13 cellular contexts compared by ENCODE assay signal in the genomic region with DNA sequence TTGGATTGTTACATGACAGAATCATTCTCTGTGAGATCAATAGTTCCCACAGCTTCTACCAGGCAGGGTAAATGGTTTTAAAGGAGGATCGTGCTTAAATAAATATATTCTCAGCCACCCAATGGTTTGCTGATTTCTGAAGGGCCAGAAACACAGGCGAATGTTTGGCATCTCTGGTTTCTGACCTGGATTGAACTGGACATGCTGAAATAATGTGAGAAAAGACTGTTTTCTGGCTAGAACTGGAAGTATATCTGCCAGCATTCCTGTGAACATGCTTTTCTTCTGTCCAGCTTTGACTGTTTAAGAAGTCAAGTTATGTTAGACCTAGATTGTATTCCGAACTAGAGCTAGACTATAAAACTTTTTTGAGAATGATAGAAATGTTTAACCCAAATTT.
DNase-seq lines count a peak whose midpoint lies in the region; ATAC-seq and TF ChIP-seq lines count a peak whose summit lies in the region.
"Had no signal": no experiment of that assay in that cellular context is flagged by ENCODE, and none has a peak within 500 bp of the region (broad histone marks: within the 10 kb centered on the region; RNA-seq: fewer than 3 reads in every experiment).

No MANE protein-coding gene starts in this region.

- no peaks in the 10 kb centered on the region for H3K9me3 ChIP-seq in muscle layer of colon (ENCODE audit: low read length)
- H3K9me3 ChIP-seq in tibial artery: no peaks in the 10 kb centered on the region

- H3K9ac ChIP-seq in muscle layer of colon (ENCODE audit: low read length): no peak overlapping the region

- in situ Hi-C loops in G401 (cut with HindIII; ENCODE audit: low sequenced_read_pairs): no loop called here

- H3K4me1 ChIP-seq in muscle layer of colon (ENCODE audit: insufficient read depth, low read length): peaks cover 36% of the 10 kb centered on the region
- H3K4me1 ChIP-seq in tibial artery: peaks cover 0 to 51% (median 8%) of the 10 kb centered on the region in 4 donors

- intact Hi-C loops in tibial artery (cut with DNase I; ENCODE audit: low total_unique reads): loop anchor here (10.0 kb wide), 1 partner anchor 78 kb away; a partner anchor contains a TSS

- no peak for TF ChIP-seq CTCF in tibial artery (IDR thresholded peaks at IDR 0.05)

- no peaks in the 10 kb centered on the region for H3K27me3 ChIP-seq in muscle layer of colon (ENCODE audit: control insufficient read depth in 1 of 2, insufficient read depth in 2 of 2, low read length in 2 of 2)
- no peaks in the 10 kb centered on the region for H3K27me3 ChIP-seq in tibial artery

- H3K4me3 ChIP-seq in muscle layer of colon (ENCODE audit: low read depth in 1 of 2, low read length in 2 of 2) (no peak overlapping the region), tibial artery (peak overlapping the region; percentile 15 to 27)

- ATAC-seq in GM18868 (IDR thresholded peaks at IDR 0.05; ENCODE audit: unreplicated experiment): no peak

- H3K27ac ChIP-seq in muscle layer of colon (ENCODE audit: low read depth, low read length): peak overlapping the region; percentile 27
- peak overlapping the region; percentile 67 to 79 for H3K27ac ChIP-seq in tibial artery

- no peaks in the 10 kb centered on the region for H3K36me3 ChIP-seq in muscle layer of colon (ENCODE audit: insufficient read depth, low read length)
- no peaks in the 10 kb centered on the region for H3K36me3 ChIP-seq in tibial artery

- peak; percentile 61 for DNase-seq in LHCN-M2 (ENCODE audit: low read depth)
- peak; percentile 89 for DNase-seq in fibroblast of peridontal ligament (ENCODE audit: extremely low read depth)
- DNase-seq in tibial artery: no peak
- no peak for DNase-seq in G401 (ENCODE audit: low spot score)
- DNase-seq in DMS153 (lab: John Stamatoyannopoulos, UW): no peak
- no peak for DNase-seq in NCI-H2227 treated with DMSO at 0.1 percent for 48 hours (lab: John Stamatoyannopoulos, UW)
- DNase-seq: activated CD8-positive, alpha-beta memory T cell treated with anti-CD3 and anti-CD28 coated beads for 24 hours; CD4-positive, alpha-beta memory T cell; GDM1; MM.1S; stimulated activated naive CD4-positive, alpha-beta T cell treated with Interleukin-2 at 50 U/mL for 16 hours had no signal

Comparison
In these comparisons a context has a peak if more than half of its experiments do, and no peak if none do; other contexts are left out.
1. DNase-seq: peak in LHCN-M2 (single experiment) and fibroblast of peridontal ligament (single experiment); none in tibial artery (0 of 2), G401 (single experiment), DMS153 (single experiment) and NCI-H2227 treated with DMSO at 0.1 percent for 48 hours (single experiment).
2. H3K4me3 ChIP-seq: peak in tibial artery (2 of 2); none in muscle layer of colon (0 of 2).